In genomic region chr11:217704-218103, GRCh38 we compare ENCODE assay signal across 26 cellular contexts. TPM values are rescaled to one million over a fixed set of nuclear protein-coding genes. Genes with fewer than 3 reads are reported as not detected.
DNase-seq lines count a peak whose midpoint lies in the region; ATAC-seq and TF ChIP-seq lines count a peak whose summit lies in the region.
"Had no signal": no experiment of that assay in that cellular context is flagged by ENCODE, and none has a peak within 500 bp of the region (broad histone marks: within the 10 kb centered on the region; RNA-seq: fewer than 3 reads in every experiment).

No MANE protein-coding gene starts in this region.

- ATAC-seq in HG03097 (IDR thresholded peaks at IDR 0.05; ENCODE audit: low FRiP score, unreplicated experiment) = no peak
- ATAC-seq: left lung had no signal

- peaks cover 9% of the 10 kb centered on the region for H3K4me1 Mint-ChIP-seq in activated CD4-positive, alpha-beta T cell treated with anti-CD3 and anti-CD28 coated beads, Interleukin-2, amount 10 ng/mL, durations not matched to agents 24 days and 14 days
- H3K4me1 Mint-ChIP-seq in type B pancreatic cell (ENCODE audit: unreplicated experiment) = no peaks in the 10 kb centered on the region
- H3K4me1 Mint-ChIP-seq: central memory CD8-positive, alpha-beta T cell had no signal

- H3K9me3 Mint-ChIP-seq in activated CD4-positive, alpha-beta T cell treated with anti-CD3 and anti-CD28 coated beads, Interleukin-2, amount 10 ng/mL, durations not matched to agents 24 days and 14 days = no peaks in the 10 kb centered on the region
- no peaks in the 10 kb centered on the region for H3K9me3 Mint-ChIP-seq in type B pancreatic cell
- H3K9me3 Mint-ChIP-seq: CD8-positive, alpha-beta memory T cell; central memory CD8-positive, alpha-beta T cell; dendritic cell treated with granulocyte-macrophage colony-stimulating factor and Interleukin-4, amounts not matched to agents 40 ng/mL and 50 ng/mL, for 4 days had no signal

- peak overlapping the region; percentile 52 for H3K27ac ChIP-seq in epithelial cell of prostate
- H3K27ac ChIP-seq: PC-9, prostate gland, thoracic aorta had no signal

- no peak for DNase-seq in activated CD4-positive, alpha-beta T cell treated with anti-CD3 and anti-CD28 coated beads, Interleukin-2, amount 10 ng/mL, durations not matched to agents 24 days and 14 days
- no peak for DNase-seq in activated CD4-positive, alpha-beta T cell treated with anti-CD3 and anti-CD28 coated beads, Interleukin-2, amount 50 U/mL, for 1 hour
- peak; percentile 14 for DNase-seq in stimulated activated CD4-positive, alpha-beta T cell treated with anti-CD3 and anti-CD28 coated beads, Interleukin-2, amount 100 ng/mL, for 4 hours (ENCODE audit: low read depth)
- no peak for DNase-seq in stimulated activated CD4-positive, alpha-beta T cell treated with anti-CD3 and anti-CD28 coated beads, Interleukin-1b, Interleukin-23, amount 100 ng/mL, for 48 hours
- no peak for DNase-seq in epithelial cell of prostate (ENCODE audit: low read depth, low spot score)
- DNase-seq in type B pancreatic cell (ENCODE audit: extremely low spot score, unreplicated experiment) = no peak
- DNase-seq in NCI-H748 treated with DMSO at 0.1 percent for 48 hours (lab: John Stamatoyannopoulos, UW) = no peak
- DNase-seq: 8988T; AML-193; CD8-positive, alpha-beta memory T cell; hypothalamus; left lung; NCI-H1694; NCI-H510A treated with DMSO at 0.1 percent for 48 hours; nucleus accumbens; PC-9; SHP77; stimulated activated naive CD4-positive, alpha-beta T cell; T1000 had no signal

- peak overlapping the region; percentile 0 for H3K27ac Mint-ChIP-seq in activated CD4-positive, alpha-beta T cell treated with anti-CD3 and anti-CD28 coated beads, Interleukin-2, amount 10 ng/mL, durations not matched to agents 24 days and 14 days
- peak overlapping the region; percentile 13 for H3K27ac Mint-ChIP-seq in type B pancreatic cell
- H3K27ac Mint-ChIP-seq: dendritic cell treated with granulocyte-macrophage colony-stimulating factor and Interleukin-4, amounts not matched to agents 40 ng/mL and 50 ng/mL, for 4 days had no signal

- intact Hi-C loops in activated CD4-positive, alpha-beta T cell treated with anti-CD3 and anti-CD28 coated beads, Interleukin-2, amount 10 ng/mL, durations not matched to agents 24 days and 14 days (cut with micrococcal nuclease) = no loop called here

- H3K4me3 Mint-ChIP-seq in activated CD4-positive, alpha-beta T cell treated with anti-CD3 and anti-CD28 coated beads, Interleukin-2, amount 10 ng/mL, durations not matched to agents 24 days and 14 days = no peak overlapping the region
- no peak overlapping the region for H3K4me3 Mint-ChIP-seq in type B pancreatic cell
- H3K4me3 Mint-ChIP-seq: central memory CD8-positive, alpha-beta T cell; dendritic cell treated with granulocyte-macrophage colony-stimulating factor and Interleukin-4, amounts not matched to agents 40 ng/mL and 50 ng/mL, for 4 days had no signal

- no peak for TF ChIP-seq CTCF in type B pancreatic cell (conservative IDR thresholded peaks at IDR 0.05)

- no peaks in the 10 kb centered on the region for H3K27me3 Mint-ChIP-seq in activated CD4-positive, alpha-beta T cell treated with anti-CD3 and anti-CD28 coated beads, Interleukin-2, amount 10 ng/mL, durations not matched to agents 24 days and 14 days
- no peaks in the 10 kb centered on the region for H3K27me3 Mint-ChIP-seq in type B pancreatic cell
- H3K27me3 Mint-ChIP-seq: CD8-positive, alpha-beta memory T cell; central memory CD8-positive, alpha-beta T cell; dendritic cell treated with granulocyte-macrophage colony-stimulating factor and Interleukin-4, amounts not matched to agents 40 ng/mL and 50 ng/mL, for 4 days had no signal

- H3K36me3 Mint-ChIP-seq in activated CD4-positive, alpha-beta T cell treated with anti-CD3 and anti-CD28 coated beads, Interleukin-2, amount 10 ng/mL, durations not matched to agents 24 days and 14 days (ENCODE audit: low read depth) = peaks cover 27% of the 10 kb centered on the region
- H3K36me3 Mint-ChIP-seq in type B pancreatic cell = peaks cover 7% of the 10 kb centered on the region

RNA-seq across cellular contexts. Expression of gene RIC8A, which starts 10.2 kb away (rescaled TPM):
- 118 and 128 TPM in 2 replicates for total RNA-seq in activated CD4-positive, alpha-beta T cell treated with anti-CD3 and anti-CD28 coated beads, Interleukin-2, amount 10 ng/mL, durations not matched to agents 24 days and 14 days
- total RNA-seq in type B pancreatic cell (ENCODE audit: low replicate concordance) = 106 and 114 TPM in 2 replicates

RNA-seq across cellular contexts. Expression of gene BET1L, which starts 10.5 kb away (rescaled TPM):
- total RNA-seq in activated CD4-positive, alpha-beta T cell treated with anti-CD3 and anti-CD28 coated beads, Interleukin-2, amount 10 ng/mL, durations not matched to agents 24 days and 14 days = 43.6 and 46.9 TPM in 2 replicates
- 48.4 and 59.5 TPM in 2 replicates for total RNA-seq in type B pancreatic cell (ENCODE audit: low replicate concordance)

RNA-seq across cellular contexts. Expression of gene SIRT3, which starts 18.4 kb away (rescaled TPM):
- 16.5 and 17.6 TPM in 2 replicates for total RNA-seq in activated CD4-positive, alpha-beta T cell treated with anti-CD3 and anti-CD28 coated beads, Interleukin-2, amount 10 ng/mL, durations not matched to agents 24 days and 14 days
- 18.8 and 33.7 TPM in 2 replicates for total RNA-seq in type B pancreatic cell (ENCODE audit: low replicate concordance)

RNA-seq across cellular contexts. Expression of gene PSMD13, which starts 19.1 kb away (rescaled TPM):
- 272 and 275 TPM in 2 replicates for total RNA-seq in activated CD4-positive, alpha-beta T cell treated with anti-CD3 and anti-CD28 coated beads, Interleukin-2, amount 10 ng/mL, durations not matched to agents 24 days and 14 days
- 112 and 115 TPM in 2 replicates for total RNA-seq in type B pancreatic cell (ENCODE audit: low replicate concordance)

RNA-seq across cellular contexts. Expression of gene SCGB1C1, which starts 24.8 kb away (rescaled TPM):
- total RNA-seq in activated CD4-positive, alpha-beta T cell treated with anti-CD3 and anti-CD28 coated beads, Interleukin-2, amount 10 ng/mL, durations not matched to agents 24 days and 14 days = not detected in 2 replicates
- total RNA-seq in type B pancreatic cell (ENCODE audit: low replicate concordance) = not detected in 2 replicates
- total RNA-seq: CD8-positive, alpha-beta memory T cell; fibroblast of lung; H1; left lung; PC-9; prostate gland; thoracic aorta had no signal
